8 cellular contexts compared by ENCODE assay signal in the genomic region with DNA sequence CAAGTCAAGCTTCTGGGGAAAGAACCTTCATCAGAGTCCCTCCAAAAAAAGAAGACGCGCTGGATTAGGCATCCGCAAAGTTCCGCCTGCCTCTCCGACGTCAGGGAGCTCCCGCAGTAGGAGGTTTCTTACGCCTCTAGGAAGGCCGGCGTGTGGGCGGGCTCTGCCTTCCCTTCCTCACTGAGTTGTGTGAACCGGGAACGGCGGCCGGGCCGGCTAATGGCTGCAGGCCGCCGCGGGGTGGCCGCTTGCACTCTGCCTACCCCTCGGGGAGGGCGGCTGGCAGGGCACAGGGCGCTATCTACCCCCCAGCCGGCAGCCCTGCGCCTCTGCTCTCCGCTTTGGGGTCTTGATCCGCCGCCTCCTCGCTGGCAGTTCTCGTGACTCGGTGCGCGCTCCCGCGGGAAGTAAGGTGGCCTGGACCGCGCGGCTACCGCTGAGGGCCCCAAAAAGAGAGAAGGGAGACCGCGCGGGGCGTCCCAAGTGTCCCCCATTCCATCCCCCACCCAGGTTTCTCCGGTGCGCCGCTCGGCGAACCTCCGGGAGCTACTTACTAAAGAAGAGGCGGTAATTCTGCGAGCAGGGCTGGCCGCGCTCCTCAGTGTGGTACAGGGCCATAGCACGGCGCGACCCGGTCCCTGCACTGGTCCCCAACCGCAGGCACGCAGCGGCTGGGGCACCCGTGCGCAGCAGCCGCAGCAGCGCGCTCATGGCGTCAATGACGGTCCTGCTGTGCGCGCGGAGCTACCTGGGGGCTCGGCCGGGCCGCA. TPM values are rescaled to one million over a fixed set of nuclear protein-coding genes. Genes with fewer than 3 reads are reported as not detected.
DNase-seq lines count a peak whose midpoint lies in the region; ATAC-seq and TF ChIP-seq lines count a peak whose summit lies in the region.

PPA2 (minus strand) TSS at position 723 of the 770 bp plus-strand sequence; CDS start at position 711, 12 bp downstream.

- peak within 1 kb of the TSS; percentile 100 for H3K27ac Mint-ChIP-seq in activated CD4-positive, alpha-beta T cell treated with anti-CD3 and anti-CD28 coated beads, Interleukin-2, amount 10 ng/mL, durations not matched to agents 24 days and 14 days

- H3K4me3 ChIP-seq in colonic mucosa = peak within 1 kb of the TSS; percentile 97

- peaks cover 26% of the 10 kb centered on the region for H3K4me1 Mint-ChIP-seq in activated CD4-positive, alpha-beta T cell treated with anti-CD3 and anti-CD28 coated beads, Interleukin-2, amount 10 ng/mL, durations not matched to agents 24 days and 14 days

- H3K27ac ChIP-seq in colonic mucosa = peak within 1 kb of the TSS; percentile 99

- no peaks in the 10 kb centered on the region for H3K27me3 ChIP-seq in colonic mucosa

- H3K4me1 ChIP-seq in colonic mucosa = peaks cover 14% of the 10 kb centered on the region

- peak; percentile 78 for ATAC-seq in GM19025 (IDR thresholded peaks at IDR 0.05; ENCODE audit: low read depth, unreplicated experiment)
- ATAC-seq in HG03280 (IDR thresholded peaks at IDR 0.05; ENCODE audit: unreplicated experiment) = peak; percentile 81
- ATAC-seq in left colon = peak; percentile 90

- H3K36me3 ChIP-seq in colonic mucosa = no peaks in the 10 kb centered on the region

- H3K4me3 Mint-ChIP-seq in activated CD4-positive, alpha-beta T cell treated with anti-CD3 and anti-CD28 coated beads, Interleukin-2, amount 10 ng/mL, durations not matched to agents 24 days and 14 days = peak within 1 kb of the TSS; percentile 99

- H3K36me3 Mint-ChIP-seq in activated CD4-positive, alpha-beta T cell treated with anti-CD3 and anti-CD28 coated beads, Interleukin-2, amount 10 ng/mL, durations not matched to agents 24 days and 14 days (ENCODE audit: low read depth) = peaks cover 21% of the 10 kb centered on the region

- peaks cover 8% of the 10 kb centered on the region for H3K27me3 Mint-ChIP-seq in activated CD4-positive, alpha-beta T cell treated with anti-CD3 and anti-CD28 coated beads, Interleukin-2, amount 10 ng/mL, durations not matched to agents 24 days and 14 days

- no peaks in the 10 kb centered on the region for H3K9me3 ChIP-seq in colonic mucosa

- DNase-seq in AML-193 (lab: John Stamatoyannopoulos, UW) (peak; percentile 78 to 87), NCI-H510A treated with DMSO at 0.1 percent for 48 hours (lab: John Stamatoyannopoulos, UW) (peak; percentile 72), colonic mucosa (peak; percentile 92), left colon (peak; percentile 88 to 93)
- DNase-seq in activated CD4-positive, alpha-beta T cell treated with anti-CD3 and anti-CD28 coated beads, Interleukin-2, amount 10 ng/mL, durations not matched to agents 24 days and 14 days = peak; percentile 95
- peak; percentile 68 to 71 for DNase-seq in stimulated activated CD4-positive, alpha-beta T cell treated with anti-CD3 and anti-CD28 coated beads, Interleukin-1b, Interleukin-23, amount 100 ng/mL, for 4 hours (ENCODE audit: low read depth in 2 of 2)

- intact Hi-C loops in activated CD4-positive, alpha-beta T cell treated with anti-CD3 and anti-CD28 coated beads, Interleukin-2, amount 10 ng/mL, durations not matched to agents 24 days and 14 days (cut with micrococcal nuclease) = loop anchor here (1.0 to 5.0 kb wide), 10 partner anchors 167 to 844 kb away; partner anchors contain the start of genes AIMP1, GSTCD, INTS12 and TBCK
- intact Hi-C loops in colonic mucosa (cut with DNase I) = loop anchor here (2.0 kb wide), 1 partner anchor 327 kb away; the partner anchor contains the start of gene TET2
- intact Hi-C loops in left colon (cut with DNase I, micrococcal nuclease) = loop anchor here in 1 of 2 donors (2.0 kb wide), 1 partner anchor 333 kb away; no protein-coding TSS in a partner anchor

- peak within 1 kb of the TSS; percentile 92 to 98 for H3K9ac ChIP-seq in colonic mucosa (ENCODE audit: low read depth in 2 of 2, low read length in 2 of 2)

- H3K9me3 Mint-ChIP-seq in activated CD4-positive, alpha-beta T cell treated with anti-CD3 and anti-CD28 coated beads, Interleukin-2, amount 10 ng/mL, durations not matched to agents 24 days and 14 days = no peaks in the 10 kb centered on the region

- peak; percentile 91 for TF ChIP-seq CTCF in colonic mucosa (IDR thresholded peaks at IDR 0.05)

RNA-seq across cellular contexts. Expression of gene PPA2, which starts in this region (rescaled TPM):
- 65.2 and 69.3 TPM in 2 replicates for total RNA-seq in activated CD4-positive, alpha-beta T cell treated with anti-CD3 and anti-CD28 coated beads, Interleukin-2, amount 10 ng/mL, durations not matched to agents 24 days and 14 days
- total RNA-seq in colonic mucosa = 100 to 1,000 TPM; 115 to 166 TPM
- total RNA-seq in left colon = 100 to 1,000 TPM; 122 to 142 TPM

Comparison
In these comparisons a context has a peak if more than half of its experiments do, and no peak if none do; other contexts are left out.
1. Peak in every context shown above with its lines: DNase-seq, ATAC-seq, H3K4me3 ChIP-seq and H3K27ac ChIP-seq.